8 cellular contexts compared by ENCODE assay signal in the genomic region with DNA sequence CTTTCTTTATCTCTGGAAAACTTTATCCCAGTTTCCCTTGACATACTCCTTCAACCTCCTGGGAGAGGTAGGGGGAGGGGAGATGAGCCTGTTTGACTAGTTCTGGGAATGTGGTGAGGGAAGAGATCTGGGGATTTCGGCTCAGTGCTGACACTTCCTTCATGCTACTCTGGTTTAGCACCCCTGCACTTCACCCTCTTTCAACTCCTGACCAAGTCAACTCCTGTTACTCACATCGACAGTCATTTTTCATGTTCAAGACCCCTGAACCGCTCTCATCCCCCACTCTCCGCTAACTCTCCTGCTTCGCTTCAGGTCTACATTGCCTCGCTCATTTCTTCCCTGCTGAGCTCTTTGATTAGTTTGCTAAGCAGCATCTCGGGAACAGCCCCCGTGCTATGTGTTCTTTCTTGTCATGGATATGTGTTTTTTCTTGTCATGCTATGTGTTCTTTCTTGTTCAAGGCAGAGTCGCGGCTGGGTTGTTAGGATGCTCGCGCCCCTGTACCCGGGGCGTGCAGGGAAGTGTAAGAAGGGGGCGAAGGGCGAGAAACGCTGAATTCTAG. TPM values are rescaled to one million over a fixed set of nuclear protein-coding genes. Genes with fewer than 3 reads are reported as not detected.
DNase-seq lines count a peak whose midpoint lies in the region; ATAC-seq, FAIRE-seq and TF ChIP-seq lines count a peak whose summit lies in the region.

No MANE protein-coding gene starts in this region.

- no peak for TF ChIP-seq RAD21 in A549 (conservative IDR thresholded peaks at IDR 0.05 in 1 of 2, IDR thresholded peaks at IDR 0.05 in 1 of 2)

- POLR2A ChIA-PET in A549 (lab: Yijun Ruan, JAX), result interaction anchor here (1.0 to 2.4 kb wide), 5 partner anchors 16 to 103 kb away, joined by 4 to 13 read pairs (median 7); a partner anchor contains a TSS

- peak overlapping the region; percentile 81 to 83 for H3K27ac ChIP-seq in A549

- H3K4me3 Mint-ChIP-seq in activated naive CD8-positive, alpha-beta T cell treated with anti-CD3 and anti-CD28 coated beads for 36 hours, result peak overlapping the region; percentile 95

- intact Hi-C loops in left ventricle myocardium superior (cut with micrococcal nuclease), result no loop called here
- intact Hi-C loops in posterior cingulate gyrus (cut with DNase I), result loop anchor here (2.0 to 5.0 kb wide), 2 partner anchors 40 to 103 kb away; no protein-coding TSS in a partner anchor

- H3K4me3 ChIP-seq in A549, result peak overlapping the region; percentile 55

- peak overlapping the region; percentile 100 for H3K27ac Mint-ChIP-seq in activated naive CD8-positive, alpha-beta T cell treated with anti-CD3 and anti-CD28 coated beads for 36 hours

- WGBS in A549 (ENCODE audit: missing lambda C conversion rate), result 1% methylated on average over 17 of the region's 17 CpGs

- H3K9me3 ChIP-seq in A549, result no peaks in the 10 kb centered on the region

- no peak for TF ChIP-seq CTCF in A549 (IDR thresholded peaks at IDR 0.05)

- H3K4me1 ChIP-seq in A549, result peaks cover 9% of the 10 kb centered on the region; the same call in 1 of the 3 replicates

- H3K9me3 Mint-ChIP-seq in activated naive CD8-positive, alpha-beta T cell treated with anti-CD3 and anti-CD28 coated beads for 36 hours, result peaks cover 5% of the 10 kb centered on the region

- H3K4me2 ChIP-seq in A549, result peak overlapping the region; percentile 75

- no peak for FAIRE-seq in A549 (lab: Jason Lieb, UNC)

- TF ChIP-seq EP300 in A549 (IDR thresholded peaks at IDR 0.05), result no peak

- H3K36me3 Mint-ChIP-seq in activated naive CD8-positive, alpha-beta T cell treated with anti-CD3 and anti-CD28 coated beads for 36 hours, result peaks cover 8% of the 10 kb centered on the region

- no peak for TF ChIP-seq POLR2A in A549 (IDR thresholded peaks at IDR 0.05; ENCODE audit: low read length)

- CTCF ChIA-PET in A549 (lab: Yijun Ruan, JAX), result interaction anchor here (0.8 to 2.7 kb wide), 3 partner anchors 17 to 103 kb away, joined by 3 to 14 read pairs (median 7); a partner anchor contains a TSS

- peaks cover 49% of the 10 kb centered on the region for H3K4me1 Mint-ChIP-seq in activated naive CD8-positive, alpha-beta T cell treated with anti-CD3 and anti-CD28 coated beads for 36 hours

- DNase-seq in A549 (ENCODE audit: low read depth in 1 of 2, low spot score in 1 of 2) (peak in 1 of 2 experiments; percentile 65), RPMI8226 (peak; percentile 66), left ventricle myocardium superior (no peak), posterior cingulate gyrus (peak in 6 of 10 donors; percentile 15 to 75 (median 18))
- peak; percentile 61 for DNase-seq in activated naive CD8-positive, alpha-beta T cell treated with anti-CD3 and anti-CD28 coated beads for 36 hours

- ATAC-seq in A549 (peak; percentile 49), GM18861 (IDR thresholded peaks at IDR 0.05; ENCODE audit: unreplicated experiment) (peak; percentile 4), HG03439 (IDR thresholded peaks at IDR 0.05; ENCODE audit: unreplicated experiment) (peak; percentile 9), left ventricle myocardium superior (peak; percentile 38), GM19328 (IDR thresholded peaks at IDR 0.05; ENCODE audit: unreplicated experiment) (no peak)

- peaks cover 22% of the 10 kb centered on the region for H3K27me3 Mint-ChIP-seq in activated naive CD8-positive, alpha-beta T cell treated with anti-CD3 and anti-CD28 coated beads for 36 hours

TF ChIP-seq in A549, 52 proteins besides CTCF, POLR2A, EP300 and RAD21:
- TF ChIP-seq TFCP2L1 (CRISPR knock-in tag; IDR thresholded peaks at IDR 0.05), result no peak
- TF ChIP-seq HDAC2 (IDR thresholded peaks at IDR 0.05), result no peak
- no peak for TF ChIP-seq ZSCAN20 (CRISPR knock-in tag; IDR thresholded peaks at IDR 0.05)
- TF ChIP-seq RNF2 (IDR thresholded peaks at IDR 0.05; ENCODE audit: borderline replicate concordance, low read depth), result no peak
- TF ChIP-seq NR3C1 (IDR thresholded peaks at IDR 0.05), result no peak
- TF ChIP-seq KDM5A (IDR thresholded peaks at IDR 0.05), result no peak

RNA-seq across cellular contexts. Expression of a gene that starts 16.6 kb away (rescaled TPM):
- polyA plus RNA-seq in A549 (2011; rRNA removed) (50.1 and 51.4 TPM in 2 replicates), A549 (2017; fragmentation: RNase III; extraction: RNeasy Plus Mini Kit Qiagen cat#74134 plus additional on column Dnase treatment) (26.3 to 28.5 TPM (median 27.8 TPM) in 3 replicates)
- polyA plus RNA-seq in A549 (2012; cell fraction: cytosol; rRNA removed), result 19.2 and 26.4 TPM in 2 replicates
- 36.0 and 41.4 TPM in 2 replicates for polyA plus RNA-seq in A549 (2012; cell fraction: nucleus; rRNA removed)
- polyA minus RNA-seq in A549 (2011; rRNA and poly(A)+ RNA removed), result 52.0 and 69.6 TPM in 2 replicates
- total RNA-seq in activated naive CD8-positive, alpha-beta T cell treated with anti-CD3 and anti-CD28 coated beads for 36 hours, result 10 to 100 TPM; 51.5 to 52.3 TPM
- total RNA-seq in left ventricle myocardium superior, result 19.2 TPM
